19 cellular contexts compared by ENCODE assay signal in the genomic region with DNA sequence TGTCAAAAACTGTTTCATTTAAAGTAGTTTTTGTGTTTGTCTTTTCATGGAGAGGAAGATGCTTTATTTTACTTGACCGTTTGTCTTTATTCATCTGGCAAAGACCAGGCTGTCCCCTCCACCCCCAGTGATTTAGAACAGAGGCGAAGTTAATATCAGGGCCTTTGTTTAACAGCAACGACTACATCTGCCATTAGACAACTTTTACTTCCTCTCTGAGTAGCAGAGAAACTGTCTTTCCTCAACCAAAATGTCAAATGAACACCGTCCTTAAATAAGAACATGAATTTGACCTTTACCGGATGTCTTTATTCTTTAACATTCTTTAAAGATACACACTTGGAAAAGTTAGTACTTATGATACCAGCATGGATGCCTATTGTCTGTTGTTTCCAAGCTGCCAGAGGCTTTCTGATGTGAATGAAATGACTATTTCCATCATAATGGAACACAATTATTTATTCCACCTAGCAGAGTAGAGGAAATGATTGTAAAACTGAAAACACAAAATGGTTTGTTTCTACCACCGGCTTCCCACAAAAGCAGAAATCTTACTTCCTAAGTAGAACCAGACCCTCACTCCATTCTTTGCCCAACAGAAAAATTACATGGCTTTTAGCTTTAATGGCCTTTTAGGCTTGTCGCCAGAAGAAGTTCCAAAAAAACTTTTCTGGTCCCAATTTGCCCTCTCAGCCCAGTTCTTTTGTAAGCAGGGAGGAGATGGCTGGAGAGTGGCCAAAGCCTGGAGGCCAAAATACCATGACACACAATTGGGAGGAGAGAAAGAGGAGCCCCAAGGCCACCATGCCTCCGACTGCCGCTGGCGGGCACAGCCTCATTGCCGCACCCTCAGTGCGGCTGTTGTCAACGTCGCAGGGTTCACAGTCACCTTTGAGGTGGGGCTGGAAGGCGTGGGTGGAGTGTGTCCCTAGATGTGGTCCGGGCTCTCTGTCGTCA.
DNase-seq lines count a peak whose midpoint lies in the region; ATAC-seq, FAIRE-seq and TF ChIP-seq lines count a peak whose summit lies in the region.
"Had no signal": no experiment of that assay in that cellular context is flagged by ENCODE, and none has a peak within 500 bp of the region (broad histone marks: within the 10 kb centered on the region; RNA-seq: fewer than 3 reads in every experiment).

No MANE protein-coding gene starts in this region.

- no peaks in the 10 kb centered on the region for H3K4me1 ChIP-seq in CD4-positive, CD25-positive, alpha-beta regulatory T cell (ENCODE audit: control insufficient read depth, insufficient read depth, low read length, poor library complexity, severe bottlenecking)
- peaks cover 3% of the 10 kb centered on the region; the same call in 1 of the 2 replicates for H3K4me1 ChIP-seq in HAP-1
- H3K4me1 ChIP-seq in H1 (replicated peaks in 1 of 4; ENCODE audit: control insufficient read depth in 3 of 4, insufficient read depth in 4 of 4, low read length in 3 of 4) = peaks cover 0 to 17% (median 10%) of the 10 kb centered on the region in 4 experiments; a peak in 4 of 7 replicates
- H3K4me1 ChIP-seq in neuronal stem cell (ENCODE audit: control insufficient read depth in 2 of 2, insufficient read depth in 1 of 2, low read depth in 1 of 2, low read length in 2 of 2) = peaks cover 2 to 17% of the 10 kb centered on the region in 2 donors
- no peaks in the 10 kb centered on the region for H3K4me1 ChIP-seq in mesenchymal stem cell (ENCODE audit: control insufficient read depth, insufficient read depth, low read depth, low read length)
- H3K4me1 ChIP-seq: tibial artery had no signal

- TF ChIP-seq POLR2A in H1 (IDR thresholded peaks at IDR 0.05; ENCODE audit: control extremely low read depth in 1 of 2, low read depth in 2 of 2, low read length in 2 of 2) = no peak

- no peaks in the 10 kb centered on the region for H3K27me3 ChIP-seq in CD4-positive, CD25-positive, alpha-beta regulatory T cell (ENCODE audit: control insufficient read depth, insufficient read depth, low read length)
- H3K27me3 ChIP-seq in HAP-1 (ENCODE audit: low read depth) (no peaks in the 10 kb centered on the region; the same call in 1 of the 2 replicates), H1 (replicated peaks in 1 of 4; ENCODE audit: control insufficient read depth in 3 of 4, extremely low read depth in 1 of 4, insufficient read depth in 3 of 4, low read length in 3 of 4) (0 out of 7 replicates have a peak, but pooled peaks cover 0 to 3% (median 0%) of the 10 kb centered on the region in 4 experiments), neuronal stem cell (ENCODE audit: control insufficient read depth in 3 of 3, insufficient read depth in 3 of 3, low read depth in 1 of 3, low read length in 3 of 3) (no peaks in the 10 kb centered on the region), mesenchymal stem cell (ENCODE audit: control insufficient read depth in 1 of 2, insufficient read depth in 1 of 2, low read length in 2 of 2) (peaks cover 0 to 10% of the 10 kb centered on the region in 2 experiments)
- H3K27me3 ChIP-seq: brain microvascular endothelial cell had no signal

- H2BK12ac ChIP-seq in H1 (ENCODE audit: low read depth, low read length) (no peak overlapping the region), neuronal stem cell (ENCODE audit: low read length) (no peak overlapping the region), mesenchymal stem cell (ENCODE audit: low read length in 2 of 2) (no peak overlapping the region)

- H3K27me3 Mint-ChIP-seq in CD4-positive, CD25-positive, alpha-beta regulatory T cell = peaks cover 4% of the 10 kb centered on the region
- H3K27me3 Mint-ChIP-seq: CD4-positive, alpha-beta memory T cell had no signal

- H3K18ac ChIP-seq in H1 (ENCODE audit: extremely low read depth, low read length) (no peak overlapping the region), neuronal stem cell (ENCODE audit: low read length) (peak overlapping the region; percentile 53), mesenchymal stem cell (ENCODE audit: low read depth in 1 of 2, low read length in 2 of 2) (no peak overlapping the region)

- H3K9ac ChIP-seq in H1 (replicated peaks in 1 of 4; ENCODE audit: extremely low read depth in 1 of 4, low read depth in 3 of 4, low read length in 3 of 4) (no peak overlapping the region; a peak in 1 of 7 replicates), neuronal stem cell (ENCODE audit: low read depth, low read length, poor library complexity) (no peak overlapping the region), mesenchymal stem cell (ENCODE audit: low read length) (no peak overlapping the region)

- H2BK20ac ChIP-seq in H1 (ENCODE audit: low read length) = no peak overlapping the region

- CTCF ChIA-PET in H1 (lab: Charles Lee; ENCODE audit: partially characterized antibody) = interaction anchor here (0.6 to 2.6 kb wide), 7 partner anchors 8 to 197 kb away, joined by 3 to 10 read pairs (median 3); no protein-coding TSS in a partner anchor

- H3K14ac ChIP-seq in H1 (ENCODE audit: insufficient read length) (no peak overlapping the region), neuronal stem cell (ENCODE audit: low read length) (no peak overlapping the region), mesenchymal stem cell (ENCODE audit: low read length in 2 of 2) (no peak overlapping the region)

- no peak overlapping the region for H2BK15ac ChIP-seq in H1 (ENCODE audit: low read length)
- H2BK15ac ChIP-seq in neuronal stem cell (ENCODE audit: low read length) = no peak overlapping the region
- no peak overlapping the region for H2BK15ac ChIP-seq in mesenchymal stem cell (ENCODE audit: low read depth, poor library complexity, severe bottlenecking)

- H4K5ac ChIP-seq in H1 (ENCODE audit: insufficient read length, low read depth, low read length) = no peak overlapping the region

- FAIRE-seq in H1 (lab: Jason Lieb, UNC) = peak; percentile 65
- FAIRE-seq: keratinocyte had no signal

- no peaks in the 10 kb centered on the region for H3K79me1 ChIP-seq in H1 (ENCODE audit: low read depth, low read length)
- no peaks in the 10 kb centered on the region for H3K79me1 ChIP-seq in neuronal stem cell (ENCODE audit: low read depth, low read length)
- H3K79me1 ChIP-seq in mesenchymal stem cell (replicated peaks; ENCODE audit: low read length, poor library complexity, severe bottlenecking) = no peaks in the 10 kb centered on the region

- H4K20me1 ChIP-seq in H1 (replicated peaks in 1 of 2; ENCODE audit: control insufficient read depth in 1 of 2, insufficient read depth in 2 of 2, low read length in 2 of 2) = no peaks in the 10 kb centered on the region

- H3K4me2 ChIP-seq in H1 (ENCODE audit: insufficient read depth in 1 of 2, low read depth in 2 of 2, low read length in 2 of 2) (no peak overlapping the region), neuronal stem cell (ENCODE audit: insufficient read depth, low read length, poor library complexity, severe bottlenecking) (no peak overlapping the region), mesenchymal stem cell (ENCODE audit: low read length, poor library complexity, severe bottlenecking) (no peak overlapping the region)

- H3K4ac ChIP-seq in H1 (replicated peaks; ENCODE audit: insufficient read length, low read depth, low read length) (no peak overlapping the region), neuronal stem cell (ENCODE audit: low read length) (no peak overlapping the region), mesenchymal stem cell (ENCODE audit: low read depth in 1 of 2, low read length in 2 of 2) (no peak overlapping the region)

- H3K23me2 ChIP-seq in H1 (ENCODE audit: low read depth, low read length) = no peaks in the 10 kb centered on the region

- no peak for TF ChIP-seq EP300 in H1 (IDR thresholded peaks at IDR 0.05; ENCODE audit: borderline replicate concordance in 1 of 2, low read depth in 2 of 2, low read length in 2 of 2)

- H3K36me3 Mint-ChIP-seq in CD4-positive, CD25-positive, alpha-beta regulatory T cell = no peaks in the 10 kb centered on the region
- H3K36me3 Mint-ChIP-seq: activated naive CD4-positive, alpha-beta T cell treated with anti-CD3 and anti-CD28 coated beads, Interleukin-2, amount 50 U/mL, for 24 hours; CD4-positive, alpha-beta memory T cell had no signal

- no peak overlapping the region for H3K4me3 Mint-ChIP-seq in CD4-positive, CD25-positive, alpha-beta regulatory T cell
- H3K4me3 Mint-ChIP-seq: activated naive CD4-positive, alpha-beta T cell treated with anti-CD3 and anti-CD28 coated beads, Interleukin-2, amount 50 U/mL, for 24 hours; CD4-positive, alpha-beta memory T cell; T-helper 2 cell treated with Interferon-gamma antibody and Interleukin-4, amounts not matched to agents 5 μg/mL and 100 μg/mL, for 36 hours had no signal

- H2BK5ac ChIP-seq in H1 (ENCODE audit: low read depth, low read length) (peak overlapping the region; percentile 73; the same call in 1 of the 2 replicates), neuronal stem cell (ENCODE audit: low read length) (no peak overlapping the region), mesenchymal stem cell (ENCODE audit: low read depth, low read length, poor library complexity, severe bottlenecking) (no peak overlapping the region)

- POLR2A ChIA-PET in H1 (lab: Charles Lee; ENCODE audit: partially characterized antibody) = interaction anchor here (0.8 to 1.1 kb wide), 2 partner anchors 13 to 205 kb away, joined by 3 read pairs; a partner anchor contains a TSS

- DNase-seq in CD4-positive, CD25-positive, alpha-beta regulatory T cell = no peak
- peak; percentile 41 to 42 for DNase-seq in HAP-1 (ENCODE audit: low spot score in 2 of 2)
- DNase-seq in H1 (ENCODE audit: low read depth in 1 of 2, low spot score in 2 of 2) = no peak
- no peak for DNase-seq in neuronal stem cell (ENCODE audit: low spot score)
- DNase-seq in SK-N-DZ (ENCODE audit: low spot score) = no peak
- DNase-seq in NCI-H187 treated with DMSO at 0.1 percent for 48 hours (lab: John Stamatoyannopoulos, UW) = no peak
- no peak for DNase-seq in mesenchymal stem cell
- DNase-seq: activated T-cell treated with anti-CD3 and anti-CD28 coated beads for 4 hours, brain microvascular endothelial cell, NCI-H1436 treated with DMSO at 0.1 percent for 48 hours, occipital lobe, SHP77, tibial artery had no signal

- ATAC-seq in CD4-positive, CD25-positive, alpha-beta regulatory T cell (ENCODE audit: low read depth in 2 of 2) = no peak
- ATAC-seq: activated CD4-positive, CD25-positive, alpha-beta regulatory T cell treated with anti-CD3 and anti-CD28 coated beads, Interleukin-2, amount 50 U/mL, for 24 hours; sciatic nerve had no signal

- H3K36me3 ChIP-seq in CD4-positive, CD25-positive, alpha-beta regulatory T cell (ENCODE audit: control insufficient read depth, insufficient read depth, low read length) = no peaks in the 10 kb centered on the region
- H3K36me3 ChIP-seq in HAP-1 (replicated peaks) = no peaks in the 10 kb centered on the region
- H3K36me3 ChIP-seq in H1 (ENCODE audit: control insufficient read depth in 2 of 4, insufficient read depth in 4 of 4, low read length in 3 of 4) = no peaks in the 10 kb centered on the region
- H3K36me3 ChIP-seq in neuronal stem cell (replicated peaks in 1 of 2; ENCODE audit: control insufficient read depth in 2 of 2, insufficient read depth in 2 of 2, low read length in 2 of 2) = no peaks in the 10 kb centered on the region
- no peaks in the 10 kb centered on the region for H3K36me3 ChIP-seq in mesenchymal stem cell (ENCODE audit: control insufficient read depth in 1 of 2, insufficient read depth in 2 of 2, low read depth in 1 of 2, low read length in 2 of 2)
- H3K36me3 ChIP-seq: brain microvascular endothelial cell, tibial artery had no signal

- H3K23ac ChIP-seq in H1 (ENCODE audit: insufficient read length) = no peak overlapping the region
- H3K23ac ChIP-seq in neuronal stem cell (ENCODE audit: low read depth, low read length, poor library complexity) = no peak overlapping the region
- no peak overlapping the region for H3K23ac ChIP-seq in mesenchymal stem cell (ENCODE audit: low read length in 2 of 2)

- no peak overlapping the region for H3K4me3 ChIP-seq in CD4-positive, CD25-positive, alpha-beta regulatory T cell (ENCODE audit: low read depth, low read length)
- H3K4me3 ChIP-seq in HAP-1 (no peak overlapping the region), H1 (ENCODE audit: extremely low read depth in 1 of 4, insufficient read depth in 2 of 4, low read depth in 3 of 4, low read length in 4 of 4) (peak overlapping the region in 1 of 4 experiments; percentile 5; a peak in 1 of 8 replicates), neuronal stem cell (ENCODE audit: low read length in 2 of 2) (no peak overlapping the region), mesenchymal stem cell (ENCODE audit: insufficient read depth in 1 of 2, low read depth in 1 of 2, low read length in 2 of 2) (no peak overlapping the region)
- H3K4me3 ChIP-seq: tibial artery had no signal

- H2AFZ ChIP-seq in H1 (ENCODE audit: low read length) (peak overlapping the region; percentile 54; the same call in 1 of the 2 replicates), neuronal stem cell (ENCODE audit: low read length) (peak overlapping the region; percentile 57), mesenchymal stem cell (ENCODE audit: low read depth, low read length) (no peak overlapping the region)

- no peak for TF ChIP-seq RAD21 in H1 (IDR thresholded peaks at IDR 0.05 in 1 of 2, conservative IDR thresholded peaks at IDR 0.05 in 1 of 2; ENCODE audit: low read depth in 2 of 2, low read length in 2 of 2)

- peak overlapping the region; percentile 63 for H4K91ac ChIP-seq in H1 (replicated peaks; ENCODE audit: insufficient read length, low read length)
- H4K91ac ChIP-seq in neuronal stem cell (ENCODE audit: low read depth, low read length, poor library complexity) = no peak overlapping the region
- no peak overlapping the region for H4K91ac ChIP-seq in mesenchymal stem cell (ENCODE audit: low read length)

- H3K9me3 Mint-ChIP-seq in CD4-positive, CD25-positive, alpha-beta regulatory T cell = peaks cover 0 to 4% (median 0%) of the 10 kb centered on the region in 7 donors
- H3K9me3 Mint-ChIP-seq: activated naive CD4-positive, alpha-beta T cell treated with anti-CD3 and anti-CD28 coated beads, Interleukin-2, amount 50 U/mL, for 24 hours; T-helper 2 cell treated with Interferon-gamma antibody and Interleukin-4, amounts not matched to agents 5 μg/mL and 100 μg/mL, for 36 hours had no signal

- H3K27ac ChIP-seq in CD4-positive, CD25-positive, alpha-beta regulatory T cell (ENCODE audit: insufficient read depth, low read length, poor library complexity, severe bottlenecking) = no peak overlapping the region
- H3K27ac ChIP-seq in H1 (ENCODE audit: low read depth, low read length) (no peak overlapping the region), neuronal stem cell (replicated peaks; ENCODE audit: low read length) (no peak overlapping the region), mesenchymal stem cell (ENCODE audit: low read length, poor library complexity, severe bottlenecking) (no peak overlapping the region)
- H3K27ac ChIP-seq: brain microvascular endothelial cell, tibial artery had no signal

- H3K9me3 ChIP-seq in CD4-positive, CD25-positive, alpha-beta regulatory T cell (ENCODE audit: control insufficient read depth in 2 of 2, low read length in 2 of 2) = no peaks in the 10 kb centered on the region
- no peaks in the 10 kb centered on the region for H3K9me3 ChIP-seq in HAP-1
- peaks cover 11 to 21% of the 10 kb centered on the region in 2 experiments; a peak in 3 of 4 replicates for H3K9me3 ChIP-seq in H1 (ENCODE audit: insufficient read depth in 2 of 2, low read depth in 1 of 2, low read length in 1 of 2)
- peaks cover 4 to 9% of the 10 kb centered on the region in 2 donors for H3K9me3 ChIP-seq in neuronal stem cell (replicated peaks in 1 of 2; ENCODE audit: control insufficient read depth in 2 of 2, insufficient read depth in 1 of 2, low read depth in 1 of 2, low read length in 2 of 2)
- peaks cover 4% of the 10 kb centered on the region for H3K9me3 ChIP-seq in mesenchymal stem cell (ENCODE audit: control insufficient read depth, low read length)
- H3K9me3 ChIP-seq: tibial artery had no signal

- in situ Hi-C loops in HAP-1 (cut with MboI; ENCODE audit: low sequenced_read_pairs) = no loop called here

- peak overlapping the region; percentile 63 for H4K8ac ChIP-seq in H1 (ENCODE audit: extremely low read depth, insufficient read depth, low read length)
- H4K8ac ChIP-seq in neuronal stem cell (ENCODE audit: low read depth, low read length) = no peak overlapping the region
- H4K8ac ChIP-seq in mesenchymal stem cell (ENCODE audit: low read length) = no peak overlapping the region

- H3K56ac ChIP-seq in H1 (replicated peaks; ENCODE audit: insufficient read length, low read depth, low read length) = no peak overlapping the region

- no peak overlapping the region for H2AK5ac ChIP-seq in H1 (ENCODE audit: low read depth, low read length)
- H2AK5ac ChIP-seq in neuronal stem cell (ENCODE audit: low read depth, low read length) = no peak overlapping the region
- H2AK5ac ChIP-seq in mesenchymal stem cell (ENCODE audit: low read length, severe bottlenecking) = no peak overlapping the region

- H3K27ac Mint-ChIP-seq in CD4-positive, CD25-positive, alpha-beta regulatory T cell = peak overlapping the region in 2 of 3 donors; percentile 54 to 63
- H3K27ac Mint-ChIP-seq: activated naive CD4-positive, alpha-beta T cell treated with anti-CD3 and anti-CD28 coated beads, Interleukin-2, amount 50 U/mL, for 24 hours; CD4-positive, alpha-beta memory T cell; T-helper 2 cell treated with Interferon-gamma antibody and Interleukin-4, amounts not matched to agents 5 μg/mL and 100 μg/mL, for 36 hours had no signal

- TF ChIP-seq CTCF in H1 (IDR thresholded peaks at IDR 0.05; ENCODE audit: control extremely low read depth in 1 of 3, insufficient read depth in 1 of 3, low read depth in 1 of 3, low read length in 3 of 3) = no peak

- H2BK120ac ChIP-seq in H1 (replicated peaks; ENCODE audit: low read depth, low read length) (no peak overlapping the region), neuronal stem cell (ENCODE audit: low read depth, low read length) (no peak overlapping the region), mesenchymal stem cell (ENCODE audit: low read depth, low read length) (no peak overlapping the region)

- no peaks in the 10 kb centered on the region for H3K79me2 ChIP-seq in H1 (ENCODE audit: control insufficient read depth in 1 of 2, insufficient read depth in 2 of 2, low read length in 2 of 2)

- 83% methylated on average over 17 of the region's 17 CpGs; no CpG with 5 or more reads in 1 of the 2 experiments for WGBS in H1 (ENCODE audit: extremely low coverage in 1 of 2, insufficient coverage in 1 of 2, insufficient read length in 1 of 2, insufficient replicate concordance in 2 of 2, low coverage in 1 of 2, low lambda C conversion rate in 2 of 2, missing lambda C conversion rate in 1 of 2), 2 experiments
- no CpG with 5 or more reads among the region's 17 CpGs for WGBS in neuronal stem cell (ENCODE audit: extremely low coverage in 2 of 2, insufficient read length in 2 of 2, insufficient replicate concordance in 1 of 2), 2 donors
- 72% methylated on average over 15 of the region's 17 CpGs for WGBS in mesenchymal stem cell

- H3K4me1 Mint-ChIP-seq in CD4-positive, CD25-positive, alpha-beta regulatory T cell = no peaks in the 10 kb centered on the region
- H3K4me1 Mint-ChIP-seq: activated naive CD4-positive, alpha-beta T cell treated with anti-CD3 and anti-CD28 coated beads, Interleukin-2, amount 50 U/mL, for 24 hours had no signal

Comparison
In these comparisons a context has a peak if more than half of its experiments do, and no peak if none do; other contexts are left out.
1. DNase-seq: peak in HAP-1 (2 of 2); none in CD4-positive, CD25-positive, alpha-beta regulatory T cell (0 of 3), H1 (0 of 2), neuronal stem cell (single experiment), SK-N-DZ (single experiment), NCI-H187 treated with DMSO at 0.1 percent for 48 hours (single experiment) and mesenchymal stem cell (single experiment).